Comparison of ENCODE assay signal across 9 cellular contexts in genomic region chr14:39107624-39108023, GRCh38. TPM values are rescaled to one million over a fixed set of nuclear protein-coding genes. Genes with fewer than 3 reads are reported as not detected.
DNase-seq lines count a peak whose midpoint lies in the region; ATAC-seq and TF ChIP-seq lines count a peak whose summit lies in the region.
"Had no signal": no experiment of that assay in that cellular context is flagged by ENCODE, and none has a peak within 500 bp of the region (broad histone marks: within the 10 kb centered on the region; RNA-seq: fewer than 3 reads in every experiment).

No MANE protein-coding gene starts in this region.

- H3K9me3 Mint-ChIP-seq in H9: no peaks in the 10 kb centered on the region
- H3K9me3 Mint-ChIP-seq: naive thymus-derived CD8-positive, alpha-beta T cell had no signal

- WGBS in H9 (ENCODE audit: extremely low coverage, insufficient read length, low lambda C conversion rate): no CpG with 5 or more reads among the region's 1 CpG
- whole genome bisulfite sequencing in psoas muscle, 3 donors: 90 to 96% (median 93%) methylated on average over 1 of the region's 1 CpG

- H2AFZ ChIP-seq in H9 (ENCODE audit: low read length): no peak overlapping the region

- DNase-seq in EL: peak; percentile 41
- no peak for DNase-seq in H9
- DNase-seq in NCI-H345 treated with DMSO at 0.1 percent for 48 hours (lab: John Stamatoyannopoulos, UW; ENCODE audit: unreplicated experiment): peak; percentile 10
- no peak for DNase-seq in colonic mucosa
- no peak for DNase-seq in psoas muscle
- no peak for DNase-seq in uterus
- DNase-seq in coronary artery (ENCODE audit: low spot score): no peak

- H3K9me3 ChIP-seq in H9 (ENCODE audit: control insufficient read depth, low read depth, low read length) (no peaks in the 10 kb centered on the region), colonic mucosa (no peaks in the 10 kb centered on the region), psoas muscle (no peaks in the 10 kb centered on the region), uterus (no peaks in the 10 kb centered on the region)

- peaks cover 5% of the 10 kb centered on the region for H3K23me2 ChIP-seq in H9 (ENCODE audit: insufficient read length, low read depth, low read length, poor library complexity, severe bottlenecking)

- no peak overlapping the region for H3K4ac ChIP-seq in H9 (ENCODE audit: low read depth, low read length)

- H3K27me3 Mint-ChIP-seq in H9 (ENCODE audit: low read depth): no peaks in the 10 kb centered on the region
- H3K27me3 Mint-ChIP-seq: naive thymus-derived CD8-positive, alpha-beta T cell had no signal

- no peak overlapping the region for H2BK120ac ChIP-seq in H9 (ENCODE audit: low read depth, low read length, poor library complexity, severe bottlenecking)

- no peaks in the 10 kb centered on the region for H3K79me1 ChIP-seq in H9 (ENCODE audit: insufficient read depth, low read depth, low read length, poor library complexity, severe bottlenecking)

- H2BK12ac ChIP-seq in H9 (ENCODE audit: insufficient read length, low read depth, low read length): no peak overlapping the region

- H3K9ac ChIP-seq in H9 (ENCODE audit: extremely low read depth, insufficient read length, low read length) (no peak overlapping the region), colonic mucosa (ENCODE audit: low read depth in 2 of 2, low read length in 2 of 2) (no peak overlapping the region)

- no peaks in the 10 kb centered on the region for H4K20me1 ChIP-seq in H9 (ENCODE audit: control insufficient read depth, insufficient read depth, insufficient read length)

- no peak overlapping the region for H3K14ac ChIP-seq in H9 (ENCODE audit: insufficient read depth, low read length)

- no peaks in the 10 kb centered on the region for H3K27me3 ChIP-seq in H9 (ENCODE audit: insufficient read depth, low read length)
- no peaks in the 10 kb centered on the region for H3K27me3 ChIP-seq in colonic mucosa
- no peaks in the 10 kb centered on the region for H3K27me3 ChIP-seq in psoas muscle (ENCODE audit: insufficient read depth in 3 of 3, low read length in 2 of 3)
- no peaks in the 10 kb centered on the region for H3K27me3 ChIP-seq in uterus

- H3K27ac ChIP-seq in H9 (ENCODE audit: insufficient read length, low read depth, low read length): no peak overlapping the region
- no peak overlapping the region for H3K27ac ChIP-seq in colonic mucosa
- no peak overlapping the region for H3K27ac ChIP-seq in psoas muscle
- no peak overlapping the region for H3K27ac ChIP-seq in uterus
- H3K27ac ChIP-seq in coronary artery: no peak overlapping the region

- no peak overlapping the region for H2BK20ac ChIP-seq in H9 (ENCODE audit: low read depth, low read length, poor library complexity, severe bottlenecking)

- ATAC-seq in psoas muscle (no peak), GM19328 (IDR thresholded peaks at IDR 0.05; ENCODE audit: unreplicated experiment) (no peak)
- ATAC-seq: naive thymus-derived CD8-positive, alpha-beta T cell had no signal

- H4K5ac ChIP-seq in H9 (ENCODE audit: insufficient read length, low read depth, low read length): no peak overlapping the region

- no peak overlapping the region for H4K91ac ChIP-seq in H9 (ENCODE audit: insufficient read length, low read depth, low read length)

- H4K8ac ChIP-seq in H9 (replicated peaks; ENCODE audit: insufficient read length, low read depth, low read length): no peak overlapping the region

- TF ChIP-seq CTCF in H9 (conservative IDR thresholded peaks at IDR 0.05) (peak; percentile 70), colonic mucosa (IDR thresholded peaks at IDR 0.05) (peak; percentile 27), psoas muscle (IDR thresholded peaks at IDR 0.05) (peak; percentile 32), uterus (IDR thresholded peaks at IDR 0.05) (peak in 2 of 4 experiments; percentile 12 to 19), coronary artery (IDR thresholded peaks at IDR 0.05) (no peak)

- H3K4me1 Mint-ChIP-seq in H9: peaks cover 10 to 13% of the 10 kb centered on the region in 2 experiments

- H3K18ac ChIP-seq in H9 (ENCODE audit: insufficient read length, low read depth, low read length): no peak overlapping the region

- H3K4me1 ChIP-seq in H9 (ENCODE audit: insufficient read depth, low read length) (no peaks in the 10 kb centered on the region), colonic mucosa (peaks cover 4% of the 10 kb centered on the region), psoas muscle (peaks cover 6% of the 10 kb centered on the region), uterus (peaks cover 0 to 8% of the 10 kb centered on the region in 2 donors)

- no peak overlapping the region for H3K23ac ChIP-seq in H9 (ENCODE audit: insufficient read length, low read depth, low read length)

- H3T11ph ChIP-seq in H9 (ENCODE audit: low read length): no peak overlapping the region

- H3K4me2 ChIP-seq in H9 (ENCODE audit: insufficient read depth, insufficient read length, low read length): no peak overlapping the region

- H3K36me3 Mint-ChIP-seq in H9 (ENCODE audit: insufficient read depth in 1 of 3, low read depth in 3 of 3): no peaks in the 10 kb centered on the region; a peak in 1 of 7 replicates
- H3K36me3 Mint-ChIP-seq: naive thymus-derived CD8-positive, alpha-beta T cell had no signal

- no peaks in the 10 kb centered on the region for H3K36me3 ChIP-seq in colonic mucosa
- H3K36me3 ChIP-seq in psoas muscle (ENCODE audit: insufficient read depth in 1 of 2, low read depth in 1 of 2): no peaks in the 10 kb centered on the region
- no peaks in the 10 kb centered on the region for H3K36me3 ChIP-seq in uterus

- H3K27ac Mint-ChIP-seq in H9: no peak overlapping the region

- no peak overlapping the region for H3K4me3 ChIP-seq in colonic mucosa
- H3K4me3 ChIP-seq in psoas muscle: no peak overlapping the region
- H3K4me3 ChIP-seq in uterus: no peak overlapping the region
- H3K4me3 ChIP-seq in coronary artery: no peak overlapping the region

- no peak overlapping the region for H2BK5ac ChIP-seq in H9 (ENCODE audit: insufficient read length, low read length)

- H2AK5ac ChIP-seq in H9 (ENCODE audit: insufficient read length, low read length): no peak overlapping the region

- no peak overlapping the region for H3K4me3 Mint-ChIP-seq in H9
- H3K4me3 Mint-ChIP-seq: naive thymus-derived CD8-positive, alpha-beta T cell had no signal

- no peaks in the 10 kb centered on the region for H3K79me2 ChIP-seq in H9 (ENCODE audit: insufficient read depth, low read length)

- TF ChIP-seq POLR2A in uterus (IDR thresholded peaks at IDR 0.05): no peak

- intact Hi-C loops in colonic mucosa (cut with DNase I): loop anchor here (5.0 kb wide), 1 partner anchor 265 kb away; no protein-coding TSS in a partner anchor
- intact Hi-C loops in psoas muscle (cut with DNase I): loop anchor here (5.0 to 10.0 kb wide), 2 partner anchors 257 to 260 kb away; no protein-coding TSS in a partner anchor
- intact Hi-C loops in uterus (cut with DNase I; ENCODE audit: low total_unique reads): loop anchor here (10.0 kb wide), 1 partner anchor 327 kb away; the partner anchor contains the start of gene FBXO33

- no peak overlapping the region for H2BK15ac ChIP-seq in H9 (ENCODE audit: low read depth, low read length)

- no peak overlapping the region for H3K56ac ChIP-seq in H9 (ENCODE audit: insufficient read length, low read depth, low read length)

RNA-seq across cellular contexts. Expression of gene SEC23A, which starts 4.6 kb away (rescaled TPM):
- total RNA-seq in H9 (2021) (47.9 and 55.3 TPM in 2 replicates), colonic mucosa (100 to 1,000 TPM in 1 of 2 donors, 10 to 100 TPM in 1; 66.6 to 132 TPM), psoas muscle (10 to 100 TPM; 70.7 to 84.8 (median 80.5) TPM), uterus (100 to 1,000 TPM; 133 to 322 (median 231) TPM)
- 10 to 100 TPM; 25.3 to 62.2 (median 25.5) TPM for polyA plus RNA-seq in psoas muscle

RNA-seq across cellular contexts. Expression of gene GEMIN2, which starts 6.5 kb away (rescaled TPM):
- total RNA-seq in H9 (2021) (36.3 and 39.1 TPM in 2 replicates), colonic mucosa (10 to 100 TPM in 1 of 2 donors, 1 to 10 TPM in 1; 8.2 to 13.3 TPM), psoas muscle (10 to 100 TPM in 3 of 4 donors, 1 to 10 TPM in 1; 9.7 to 11.7 (median 10.8) TPM), uterus (10 to 100 TPM; 11.3 to 53.2 (median 28.2) TPM)
- 10 to 100 TPM; 14.2 to 22.6 (median 20.9) TPM for polyA plus RNA-seq in psoas muscle

Comparison
In these comparisons a context has a peak if more than half of its experiments do, and no peak if none do; other contexts are left out.
1. DNase-seq: peak in EL (single experiment) and NCI-H345 treated with DMSO at 0.1 percent for 48 hours (single experiment); none in H9 (single experiment), colonic mucosa (single experiment), psoas muscle (0 of 2), uterus (0 of 2) and coronary artery (single experiment).